ENCODE assay signal across 15 cellular contexts in genomic region chr2:168233166-168233565, GRCh38.
"Had no signal": no experiment of that assay in that cellular context is flagged by ENCODE, and none has a peak within 500 bp of the region (broad histone marks: within the 10 kb centered on the region; RNA-seq: fewer than 3 reads in every experiment).

No MANE protein-coding gene starts in this region.

- H3K4me3 Mint-ChIP-seq: activated CD4-positive, alpha-beta memory T cell treated with anti-CD3 and anti-CD28 coated beads for 36 hours; naive B cell; stimulated activated naive B cell treated with anti-CD40 and anti-IgM and Interleukin-4, amounts not matched to agents 10 μg/mL and 1 μg/mL and 100 μg/mL, for 72 hours; T-cell had no signal

- H3K9me3 ChIP-seq: gastrocnemius medialis, testis had no signal

- H3K27me3 Mint-ChIP-seq: activated CD4-positive, alpha-beta memory T cell treated with anti-CD3 and anti-CD28 coated beads for 36 hours; naive B cell; progenitor cell of endocrine pancreas; stimulated activated naive B cell treated with anti-CD40 and anti-IgM and Interleukin-4, amounts not matched to agents 10 μg/mL and 1 μg/mL and 100 μg/mL, for 72 hours; T-cell had no signal

- H3K4me3 ChIP-seq: gastrocnemius medialis, testis had no signal

- H3K9me3 Mint-ChIP-seq: T-cell had no signal

- H3K27ac ChIP-seq: gastrocnemius medialis, testis, VCaP had no signal

- H3K27me3 ChIP-seq: gastrocnemius medialis, testis had no signal

- DNase-seq: activated CD4-positive, alpha-beta memory T cell treated with anti-CD3 and anti-CD28 coated beads for 36 hours; activated CD8-positive, alpha-beta memory T cell treated with anti-CD3 and anti-CD28 coated beads, Interleukin-2, amount 50 U/mL, for 48 hours; activated effector memory CD4-positive, alpha-beta T cell treated with Interleukin-2 at 50 U/mL for 16 hours; central memory CD4-positive, alpha-beta T cell; cortex of kidney; effector CD8-positive, alpha-beta T cell; gastrocnemius medialis; naive B cell; right cardiac atrium; stimulated activated CD4-positive, alpha-beta T cell treated with anti-CD3 and anti-CD28 coated beads, Interleukin-2, amount 100 ng/mL, for 24 hours; stimulated activated naive B cell treated with anti-CD40 and anti-IgM and Interleukin-4, amounts not matched to agents 10 μg/mL and 1 μg/mL and 100 μg/mL, for 72 hours; T-cell; testis had no signal

- H3K4me1 ChIP-seq: gastrocnemius medialis had no signal

- H3K36me3 ChIP-seq: gastrocnemius medialis had no signal

- ATAC-seq: stimulated activated naive B cell treated with anti-CD40 and anti-IgM and Interleukin-4, amounts not matched to agents 10 μg/mL and 1 μg/mL and 100 μg/mL, for 72 hours; T-cell had no signal

- H3K27ac Mint-ChIP-seq: naive B cell; progenitor cell of endocrine pancreas; stimulated activated naive B cell treated with anti-CD40 and anti-IgM and Interleukin-4, amounts not matched to agents 10 μg/mL and 1 μg/mL and 100 μg/mL, for 72 hours had no signal

- H3K36me3 Mint-ChIP-seq: naive B cell had no signal
